In genomic region chr3:55183259-55183658, GRCh38 we compare ENCODE assay signal across 24 cellular contexts.
A peak's percentile ranks its signal among the peaks of the same experiment; 100 is the strongest.
DNase-seq lines count a peak whose midpoint lies in the region; TF ChIP-seq lines count a peak whose summit lies in the region.
"Had no signal": no experiment of that assay in that cellular context is flagged by ENCODE, and none has a peak within 500 bp of the region (broad histone marks: within the 10 kb centered on the region; RNA-seq: fewer than 3 reads in every experiment).

No MANE protein-coding gene starts in this region.

- no peaks in the 10 kb centered on the region for H3K27me3 Mint-ChIP-seq in endodermal cell (ENCODE audit: insufficient read depth)

- H3K27ac Mint-ChIP-seq in endodermal cell, result no peak overlapping the region
- H3K27ac Mint-ChIP-seq: HFFc6; T-helper 1 cell treated with Interleukin-12 subunit alpha and Interleukin-12 subunit beta and Interleukin-4 antibody, amounts not matched to agents 30 μg/mL and 1 μg/mL, for 36 hours had no signal

- no peak for TF ChIP-seq POLR2A in prostate gland (IDR thresholded peaks at IDR 0.05)

- no peaks in the 10 kb centered on the region for H3K27me3 ChIP-seq in endodermal cell (ENCODE audit: control insufficient read depth, insufficient read depth, low read length, poor library complexity, severe bottlenecking)
- H3K27me3 ChIP-seq in prostate gland (replicated peaks; ENCODE audit: insufficient read depth), result no peaks in the 10 kb centered on the region

- no peak overlapping the region for H3K4me3 Mint-ChIP-seq in endodermal cell
- H3K4me3 Mint-ChIP-seq: HFFc6; T-helper 1 cell treated with Interleukin-12 subunit alpha and Interleukin-12 subunit beta and Interleukin-4 antibody, amounts not matched to agents 30 μg/mL and 1 μg/mL, for 36 hours had no signal

- no peaks in the 10 kb centered on the region for H3K36me3 Mint-ChIP-seq in endodermal cell (ENCODE audit: low read depth)

- DNase-seq in NCI-H748 (lab: John Stamatoyannopoulos, UW; ENCODE audit: unreplicated experiment), result peak; percentile 56
- DNase-seq in NCI-H748 treated with DMSO at 0.1 percent for 48 hours (lab: John Stamatoyannopoulos, UW), result no peak
- peak; percentile 84 for DNase-seq in NCI-H2081 treated with DMSO at 0.1 percent for 48 hours (lab: John Stamatoyannopoulos, UW)
- DNase-seq in endodermal cell, result no peak
- DNase-seq in prostate gland (ENCODE audit: low spot score), result peak; percentile 5
- no peak for DNase-seq in activated naive CD4-positive, alpha-beta T cell treated with anti-CD3 and anti-CD28 coated beads, Interleukin-2, amount 50 U/mL, for 16 hours
- DNase-seq in HT-29 (ENCODE audit: low spot score), result no peak
- no peak for DNase-seq in foreskin fibroblast
- DNase-seq: 8988T, DMS53, GOT3, HFFc6, NCI-H1092 treated with DMSO at 0.1 percent for 48 hours, NCI-H1694, NCI-H2029 treated with DMSO at 0.1 percent for 48 hours, NCI-H2171, NCI-H226, NCI-H510A, NCI-H774, Right ventricle myocardium superior, RPMI8226, SW 1271 had no signal

- TF ChIP-seq CTCF in endodermal cell (conservative IDR thresholded peaks at IDR 0.05), result no peak
- no peak for TF ChIP-seq CTCF in prostate gland (IDR thresholded peaks at IDR 0.05)
- TF ChIP-seq CTCF in foreskin fibroblast (IDR thresholded peaks at IDR 0.05; ENCODE audit: low read depth, low read length), result no peak

- H3K36me3 ChIP-seq in endodermal cell (ENCODE audit: control insufficient read depth, insufficient read depth, low read length), result no peaks in the 10 kb centered on the region
- H3K36me3 ChIP-seq in prostate gland, result no peaks in the 10 kb centered on the region
- H3K36me3 ChIP-seq: HAP-1 had no signal

- H3K27ac ChIP-seq in endodermal cell (ENCODE audit: low read depth, low read length) (peak overlapping the region; percentile 14), prostate gland (no peak overlapping the region)

- H3K4me3 ChIP-seq in endodermal cell (ENCODE audit: low read length) (no peak overlapping the region), prostate gland (no peak overlapping the region), foreskin fibroblast (ENCODE audit: low read depth in 1 of 2, low read length in 2 of 2) (no peak overlapping the region)
- H3K4me3 ChIP-seq: HAP-1 had no signal

- H3K4me1 Mint-ChIP-seq in endodermal cell, result no peaks in the 10 kb centered on the region

- intact Hi-C loops in prostate gland (cut with DNase I), result loop anchor here (5.0 kb wide), 1 partner anchor 311 kb away; no protein-coding TSS in a partner anchor

- no peaks in the 10 kb centered on the region for H3K9me3 ChIP-seq in endodermal cell (ENCODE audit: control insufficient read depth, low read length)
- no peaks in the 10 kb centered on the region for H3K9me3 ChIP-seq in prostate gland
- H3K9me3 ChIP-seq: HAP-1 had no signal

- H3K4me1 ChIP-seq in endodermal cell (ENCODE audit: control insufficient read depth, insufficient read depth, low read length), result no peaks in the 10 kb centered on the region
- H3K4me1 ChIP-seq in prostate gland (replicated peaks), result no peaks in the 10 kb centered on the region
- H3K4me1 ChIP-seq: HAP-1 had no signal

- H3K9ac ChIP-seq in endodermal cell (ENCODE audit: extremely low read depth, low read length, poor library complexity, severe bottlenecking), result no peak overlapping the region

- H3K9me3 Mint-ChIP-seq in endodermal cell, result peaks cover 1% of the 10 kb centered on the region
- H3K9me3 Mint-ChIP-seq: HFFc6; T-helper 1 cell treated with Interleukin-12 subunit alpha and Interleukin-12 subunit beta and Interleukin-4 antibody, amounts not matched to agents 30 μg/mL and 1 μg/mL, for 36 hours had no signal

Comparison
In these comparisons a context has a peak if more than half of its experiments do, and no peak if none do; other contexts are left out.
1. DNase-seq: peak in NCI-H748 (single experiment), NCI-H2081 treated with DMSO at 0.1 percent for 48 hours (single experiment) and prostate gland (single experiment); none in NCI-H748 treated with DMSO at 0.1 percent for 48 hours (single experiment), endodermal cell (single experiment), activated naive CD4-positive, alpha-beta T cell treated with anti-CD3 and anti-CD28 coated beads, Interleukin-2, amount 50 U/mL, for 16 hours (single experiment), HT-29 (single experiment) and foreskin fibroblast (0 of 2).